Comparison of ENCODE assay signal across 8 cellular contexts in genomic region chr5:133111299-133111698, GRCh38. TPM values are rescaled to one million over a fixed set of nuclear protein-coding genes. Genes with fewer than 3 reads are reported as not detected.
DNase-seq lines count a peak whose midpoint lies in the region; ATAC-seq and TF ChIP-seq lines count a peak whose summit lies in the region.

No MANE protein-coding gene starts in this region.

- no peaks in the 10 kb centered on the region for H3K79me2 ChIP-seq in osteoblast (ENCODE audit: insufficient read depth, low read length)

- intact Hi-C loops in thyroid gland (cut with DNase I), result loop anchor here (10.0 kb wide), 1 partner anchor 754 kb away; no protein-coding TSS in a partner anchor

- H3K4me2 ChIP-seq in osteoblast (ENCODE audit: insufficient read depth, low read length), result peak overlapping the region; percentile 43

- H3K4me1 ChIP-seq in gastroesophageal sphincter (peaks cover 0 to 13% (median 0%) of the 10 kb centered on the region in 3 donors), osteoblast (ENCODE audit: insufficient read depth, low read length) (peaks cover 11% of the 10 kb centered on the region), thyroid gland (peaks cover 0 to 4% of the 10 kb centered on the region in 2 donors)

- H3K27me3 ChIP-seq in gastroesophageal sphincter (peaks cover 9% of the 10 kb centered on the region), osteoblast (ENCODE audit: insufficient read depth, low read length) (peaks cover 5% of the 10 kb centered on the region), thyroid gland (no peaks in the 10 kb centered on the region)

- in situ Hi-C loops in GM13976 (cut with MboI; ENCODE audit: low sequenced_read_pairs, unreplicated experiment), result loop anchor here (25.0 kb wide), 1 partner anchor 176 kb away; no protein-coding TSS in a partner anchor
- in situ Hi-C loops in SK-MEL-5 (cut with HindIII; ENCODE audit: low pct_unique_long_range_greater_than_20kb, low sequenced_read_pairs), result no loop called here

- peak; percentile 78 for DNase-seq in 8988T
- peak; percentile 80 for DNase-seq in GM13976 (ENCODE audit: low spot score)
- peak; percentile 77 for DNase-seq in M059J (ENCODE audit: low read depth)
- peak; percentile 89 for DNase-seq in SK-MEL-5 (ENCODE audit: low read depth, low spot score)
- peak; percentile 62 for DNase-seq in activated gamma-delta T cell treated with anti-CD3 and anti-CD28 coated beads, Interleukin-2, amount 50 U/mL, for 16 hours (ENCODE audit: low read depth)
- DNase-seq in osteoblast (ENCODE audit: insufficient read length, low spot score, missing footprints), result peak; percentile 96
- peak; percentile 76 to 86 for DNase-seq in thyroid gland

- no peak for TF ChIP-seq EP300 in gastroesophageal sphincter (IDR thresholded peaks at IDR 0.05)

- WGBS in gastroesophageal sphincter (ENCODE audit: low coverage in 1 of 2), 2 donors, result 5% methylated on average over 4 of the region's 9 CpGs; no CpG with 5 or more reads in 1 of the 2 donors
- WGBS in thyroid gland, 2 donors, result 0 to 2% methylated on average over 9 of the region's 9 CpGs

- peak; percentile 73 for ATAC-seq in gastroesophageal sphincter

- H3K4me3 ChIP-seq in gastroesophageal sphincter (no peak overlapping the region), osteoblast (ENCODE audit: insufficient read depth, low read length) (no peak overlapping the region), thyroid gland (replicated peaks in 1 of 3) (no peak overlapping the region)

- no peak overlapping the region for H3K27ac ChIP-seq in gastroesophageal sphincter
- H3K27ac ChIP-seq in osteoblast (ENCODE audit: low read depth, low read length), result no peak overlapping the region
- no peak overlapping the region for H3K27ac ChIP-seq in thyroid gland

- TF ChIP-seq POLR2A in gastroesophageal sphincter (IDR thresholded peaks at IDR 0.05) (no peak), thyroid gland (IDR thresholded peaks at IDR 0.05) (no peak)

- H4K20me1 ChIP-seq in osteoblast (ENCODE audit: insufficient read depth, low read length), result no peaks in the 10 kb centered on the region

- H3K9me3 ChIP-seq in gastroesophageal sphincter (no peaks in the 10 kb centered on the region), osteoblast (ENCODE audit: low read depth, low read length) (no peaks in the 10 kb centered on the region), thyroid gland (no peaks in the 10 kb centered on the region)

- TF ChIP-seq CTCF in GM13976 (IDR thresholded peaks at IDR 0.05; ENCODE audit: borderline replicate concordance, control extremely low read depth, extremely low read depth, insufficient read depth, missing control alignments) (peak; percentile 83), gastroesophageal sphincter (IDR thresholded peaks at IDR 0.05) (peak in 3 of 4 experiments; percentile 77 to 93 (median 82)), osteoblast (IDR thresholded peaks at IDR 0.05; ENCODE audit: extremely low read depth, low read depth, low read length) (peak; percentile 95), thyroid gland (IDR thresholded peaks at IDR 0.05) (peak; percentile 41 to 88 (median 78))

- no peak overlapping the region for H2AFZ ChIP-seq in osteoblast (ENCODE audit: low read length)

- H3K36me3 ChIP-seq in gastroesophageal sphincter, result no peaks in the 10 kb centered on the region
- H3K36me3 ChIP-seq in osteoblast (ENCODE audit: insufficient read depth, low read length), result no peaks in the 10 kb centered on the region
- H3K36me3 ChIP-seq in thyroid gland, result no peaks in the 10 kb centered on the region

RNA-seq across cellular contexts. Expression of gene HSPA4, which starts 59.5 kb away (rescaled TPM):
- total RNA-seq in M059J (2014; rRNA removed; shearing (Covaris generic)), result 93.8 and 115 TPM in 2 replicates
- 315 and 337 TPM in 2 replicates for total RNA-seq in SK-MEL-5 (2014; rRNA removed; shearing (Covaris generic))
- 105 and 136 TPM in 2 replicates for polyA plus RNA-seq in SK-MEL-5 (2015; cell fraction: cytosol; rRNA removed)
- polyA plus RNA-seq in SK-MEL-5 (2015; cell fraction: nucleus; rRNA removed), result 72.6 and 84.0 TPM in 2 replicates
- total RNA-seq in gastroesophageal sphincter (10 to 100 TPM; 48.1 to 84.0 (median 72.3) TPM), osteoblast (125 and 135 TPM in 2 replicates), thyroid gland (10 to 100 TPM; 49.9 to 72.0 (median 70.5) TPM)
